ENCODE assay signal across 8 cellular contexts in the genomic region with DNA sequence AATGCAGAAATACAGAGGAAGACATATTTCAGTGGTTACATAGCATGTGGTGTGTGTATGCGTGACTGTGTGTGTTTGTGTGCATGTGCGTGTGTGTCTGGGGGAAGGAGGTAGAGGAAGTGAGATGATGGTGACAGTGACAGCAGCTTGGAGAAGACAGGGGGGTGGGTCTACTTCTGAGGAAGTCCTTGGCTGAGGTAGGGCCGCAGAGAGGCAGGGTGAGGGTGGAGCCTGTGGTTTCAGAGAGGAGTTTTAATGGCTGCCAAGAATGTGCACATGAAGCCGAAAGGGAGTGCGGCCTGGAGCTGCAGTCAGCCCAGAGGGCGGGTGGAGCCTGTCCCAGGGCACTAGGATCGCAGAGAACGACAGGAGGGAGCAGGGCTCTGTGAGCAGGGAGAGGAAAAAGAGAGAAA. TPM values are rescaled to one million over a fixed set of nuclear protein-coding genes. Genes with fewer than 3 reads are reported as not detected.
DNase-seq lines count a peak whose midpoint lies in the region; ATAC-seq and TF ChIP-seq lines count a peak whose summit lies in the region.

No MANE protein-coding gene starts in this region.

- peak; percentile 90 for ATAC-seq in GM18508 (IDR thresholded peaks at IDR 0.05; ENCODE audit: insufficient read depth, unreplicated experiment)
- peak; percentile 94 for ATAC-seq in HG02763 (IDR thresholded peaks at IDR 0.05; ENCODE audit: unreplicated experiment)

- no peaks in the 10 kb centered on the region for H3F3A ChIP-seq in neural progenitor cell (ENCODE audit: low read depth)

- no peaks in the 10 kb centered on the region for H3K27me3 Mint-ChIP-seq in activated CD4-positive, alpha-beta memory T cell treated with anti-CD3 and anti-CD28 coated beads for 36 hours
- H3K27me3 Mint-ChIP-seq in neural progenitor cell (ENCODE audit: insufficient read depth, low read depth): peaks cover 10% of the 10 kb centered on the region

- CTCF ChIA-PET in activated CD4-positive, alpha-beta memory T cell treated with anti-CD3 and anti-CD28 coated beads for 36 hours (lab: Charles Lee): interaction anchor here (1.6 to 2.3 kb wide), 2 partner anchors 33 to 47 kb away, joined by 3 to 9 read pairs; no protein-coding TSS in a partner anchor

- H3K36me3 ChIP-seq in neural progenitor cell (no peaks in the 10 kb centered on the region), tibial nerve (no peaks in the 10 kb centered on the region)

- no peaks in the 10 kb centered on the region for H3K9me3 Mint-ChIP-seq in activated CD4-positive, alpha-beta memory T cell treated with anti-CD3 and anti-CD28 coated beads for 36 hours
- no peaks in the 10 kb centered on the region for H3K9me3 Mint-ChIP-seq in neural progenitor cell

- H4K20me1 ChIP-seq in neural progenitor cell (ENCODE audit: low read depth): no peaks in the 10 kb centered on the region

- peaks cover 33% of the 10 kb centered on the region for H3K27me3 ChIP-seq in neural progenitor cell
- H3K27me3 ChIP-seq in tibial nerve: no peaks in the 10 kb centered on the region

- no peaks in the 10 kb centered on the region for H3K36me3 Mint-ChIP-seq in activated CD4-positive, alpha-beta memory T cell treated with anti-CD3 and anti-CD28 coated beads for 36 hours
- H3K36me3 Mint-ChIP-seq in neural progenitor cell: no peaks in the 10 kb centered on the region

- no peak for TF ChIP-seq EP300 in tibial nerve (IDR thresholded peaks at IDR 0.05)

- H3K27ac Mint-ChIP-seq in activated CD4-positive, alpha-beta memory T cell treated with anti-CD3 and anti-CD28 coated beads for 36 hours: peak overlapping the region; percentile 89
- peak overlapping the region; percentile 17 for H3K27ac Mint-ChIP-seq in neural progenitor cell

- peak; percentile 73 for DNase-seq in NCI-H2196 (lab: John Stamatoyannopoulos, UW; ENCODE audit: unreplicated experiment)
- peak; percentile 89 for DNase-seq in activated CD4-positive, alpha-beta memory T cell treated with anti-CD3 and anti-CD28 coated beads for 36 hours
- DNase-seq in epidermal melanocyte (ENCODE audit: insufficient read length, low spot score): peak; percentile 81
- DNase-seq in neural progenitor cell (ENCODE audit: low spot score): peak; percentile 46
- peak; percentile 54 to 55 for DNase-seq in tibial nerve (ENCODE audit: low spot score in 2 of 2)
- no peak for DNase-seq in NCI-H345 (lab: John Stamatoyannopoulos, UW)

- TF ChIP-seq POLR2A in tibial nerve (IDR thresholded peaks at IDR 0.05): no peak

- H3K27ac ChIP-seq in neural progenitor cell (no peak overlapping the region), tibial nerve (peak overlapping the region in 1 of 4 donors; percentile 67)

- H3K4me2 ChIP-seq in neural progenitor cell: no peak overlapping the region

- TF ChIP-seq CTCF in neural progenitor cell (IDR thresholded peaks at IDR 0.05) (no peak), tibial nerve (IDR thresholded peaks at IDR 0.05) (no peak)

- no peak overlapping the region for H3K9ac ChIP-seq in neural progenitor cell

- no peaks in the 10 kb centered on the region for H3K79me2 ChIP-seq in neural progenitor cell (ENCODE audit: low read depth)

- peak overlapping the region; percentile 70 for H3K4me3 Mint-ChIP-seq in activated CD4-positive, alpha-beta memory T cell treated with anti-CD3 and anti-CD28 coated beads for 36 hours
- no peak overlapping the region for H3K4me3 Mint-ChIP-seq in neural progenitor cell

- no peak overlapping the region for H3K4me3 ChIP-seq in neural progenitor cell
- no peak overlapping the region for H3K4me3 ChIP-seq in tibial nerve

- WGBS in tibial nerve, 2 donors: 23 to 25% methylated on average over 8 of the region's 8 CpGs

- no peaks in the 10 kb centered on the region for H3K4me1 ChIP-seq in neural progenitor cell
- H3K4me1 ChIP-seq in tibial nerve: peaks cover 0 to 30% (median 6%) of the 10 kb centered on the region in 4 donors

- H2AFZ ChIP-seq in neural progenitor cell (replicated peaks): peak overlapping the region; percentile 90

- POLR2A ChIA-PET in activated CD4-positive, alpha-beta memory T cell treated with anti-CD3 and anti-CD28 coated beads for 36 hours (lab: Charles Lee): interaction anchor here (0.6 kb wide), 1 partner anchor 1283 kb away, joined by 4 read pairs; no protein-coding TSS in a partner anchor

- intact Hi-C loops in activated CD4-positive, alpha-beta memory T cell treated with anti-CD3 and anti-CD28 coated beads for 36 hours (cut with micrococcal nuclease): loop anchor here (1.0 kb wide), 3 partner anchors 24 to 44 kb away; no protein-coding TSS in a partner anchor

- no peaks in the 10 kb centered on the region for H3K9me3 ChIP-seq in neural progenitor cell (ENCODE audit: low read depth)
- no peaks in the 10 kb centered on the region for H3K9me3 ChIP-seq in tibial nerve

- H3K4me1 Mint-ChIP-seq in activated CD4-positive, alpha-beta memory T cell treated with anti-CD3 and anti-CD28 coated beads for 36 hours (ENCODE audit: low read depth): peaks cover 18% of the 10 kb centered on the region
- H3K4me1 Mint-ChIP-seq in neural progenitor cell: peaks cover 14% of the 10 kb centered on the region

RNA-seq across cellular contexts. Expression of gene RNF24, which starts 22.7 kb away (rescaled TPM):
- total RNA-seq in activated CD4-positive, alpha-beta memory T cell treated with anti-CD3 and anti-CD28 coated beads for 36 hours: 10 to 100 TPM in 1 of 2 experiments, 1 to 10 TPM in 1; 9.9 to 11.6 TPM
- total RNA-seq in neural progenitor cell (ENCODE audit: low replicate concordance): 7.7 and 9.0 TPM in 2 replicates
- total RNA-seq in tibial nerve: 10 to 100 TPM; 17.0 to 25.5 (median 19.6) TPM
